8 cellular contexts compared by ENCODE assay signal in the genomic region with DNA sequence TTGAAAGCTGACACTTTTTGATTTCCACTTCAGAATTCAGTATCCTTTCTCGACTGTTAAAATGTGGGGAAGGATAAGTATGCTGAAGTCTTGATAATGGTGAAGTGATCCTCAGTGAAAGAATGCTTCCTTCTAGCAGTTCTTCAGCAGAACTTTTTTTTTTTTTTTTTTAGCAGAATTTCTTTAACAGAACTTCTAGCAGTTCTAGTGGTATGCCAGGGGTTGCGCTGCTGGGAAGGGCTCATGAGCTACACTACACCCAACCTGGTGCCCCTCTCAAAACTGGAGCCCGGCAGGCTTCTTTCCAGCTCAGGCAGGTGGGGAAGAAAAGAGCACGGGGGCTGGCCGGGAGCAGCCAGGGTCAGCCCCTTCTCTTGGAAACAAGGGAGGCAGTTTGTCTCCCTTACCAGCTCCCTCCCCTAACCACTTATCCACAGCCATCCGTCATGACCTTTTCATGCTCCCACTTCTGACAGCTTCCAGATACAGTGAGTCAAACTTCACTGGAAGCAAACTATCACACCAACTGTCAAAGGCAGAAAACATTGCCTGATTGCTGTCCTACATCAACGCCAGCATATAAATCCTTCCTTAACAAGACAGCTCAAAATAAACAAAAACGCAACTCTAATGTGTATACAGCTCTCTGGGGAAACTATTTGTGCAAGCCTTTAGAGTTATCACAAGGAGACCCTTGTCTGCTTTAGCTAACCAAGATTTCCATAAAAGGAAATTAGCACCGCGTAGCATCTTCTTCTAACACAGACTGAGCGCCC.
DNase-seq lines count a peak whose midpoint lies in the region; ATAC-seq and TF ChIP-seq lines count a peak whose summit lies in the region.

No MANE protein-coding gene starts in this region.

- H3K9me3 Mint-ChIP-seq in type B pancreatic cell: no peaks in the 10 kb centered on the region

- H3K9me3 ChIP-seq in left lung: no peaks in the 10 kb centered on the region

- H3K27ac ChIP-seq in brain microvascular endothelial cell (peak overlapping the region; percentile 62), left lung (peak overlapping the region; percentile 29 to 56)

- in situ Hi-C loops in brain microvascular endothelial cell (cut with HindIII; ENCODE audit: low pct_ligation_motif_present, low sequenced_read_pairs): no loop called here

- H3K4me3 ChIP-seq in brain microvascular endothelial cell (ENCODE audit: low read depth, low read length) (no peak overlapping the region), left lung (no peak overlapping the region)

- H3K36me3 ChIP-seq in brain microvascular endothelial cell (replicated peaks) (peaks cover 2% of the 10 kb centered on the region), left lung (peaks cover 0 to 24% of the 10 kb centered on the region in 2 donors)

- peak; percentile 73 for ATAC-seq in left lung
- no peak for ATAC-seq in GM18520 (IDR thresholded peaks at IDR 0.05; ENCODE audit: unreplicated experiment)
- no peak for ATAC-seq in HG03460 (IDR thresholded peaks at IDR 0.05; ENCODE audit: unreplicated experiment)

- DNase-seq in NCI-H1417 (lab: John Stamatoyannopoulos, UW): peak; percentile 1 to 72 (median 14)
- no peak for DNase-seq in NCI-H1417 treated with DMSO at 0.1 percent for 48 hours (lab: John Stamatoyannopoulos, UW)
- peak; percentile 78 for DNase-seq in brain microvascular endothelial cell
- no peak for DNase-seq in left lung
- DNase-seq in type B pancreatic cell (ENCODE audit: extremely low spot score, unreplicated experiment): no peak
- DNase-seq in NCI-H1930 (lab: John Stamatoyannopoulos, UW): no peak

- H3K27me3 Mint-ChIP-seq in type B pancreatic cell: no peaks in the 10 kb centered on the region

- peaks cover 75% of the 10 kb centered on the region for H3K4me1 Mint-ChIP-seq in type B pancreatic cell (ENCODE audit: unreplicated experiment)

- peaks cover 11% of the 10 kb centered on the region for H3K36me3 Mint-ChIP-seq in type B pancreatic cell

- H3K4me1 ChIP-seq in left lung: peaks cover 15 to 32% of the 10 kb centered on the region in 2 donors

- H3K27ac Mint-ChIP-seq in type B pancreatic cell: peak overlapping the region; percentile 50

- H3K4me3 Mint-ChIP-seq in type B pancreatic cell: peak overlapping the region; percentile 38

- TF ChIP-seq CTCF in brain microvascular endothelial cell (IDR thresholded peaks at IDR 0.05; ENCODE audit: low read depth, low read length, missing control alignments) (peak; percentile 29), left lung (IDR thresholded peaks at IDR 0.05) (no peak), type B pancreatic cell (conservative IDR thresholded peaks at IDR 0.05) (peak; percentile 26)

- H3K27me3 ChIP-seq in brain microvascular endothelial cell (replicated peaks) (no peaks in the 10 kb centered on the region), left lung (no peaks in the 10 kb centered on the region)

- intact Hi-C loops in left lung (cut with DNase I): no loop called here

Comparison
In these comparisons a context has a peak if more than half of its experiments do, and no peak if none do; other contexts are left out.
1. DNase-seq: peak in NCI-H1417 (3 of 3) and brain microvascular endothelial cell (single experiment); none in NCI-H1417 treated with DMSO at 0.1 percent for 48 hours (single experiment), left lung (0 of 2), type B pancreatic cell (single experiment) and NCI-H1930 (0 of 2).
2. CTCF ChIP-seq: peak in brain microvascular endothelial cell (single experiment) and type B pancreatic cell (single experiment); none in left lung (0 of 2).